25 cellular contexts compared by ENCODE assay signal in genomic region chr14:100203146-100203545, GRCh38. TPM values are rescaled to one million over a fixed set of nuclear protein-coding genes. Genes with fewer than 3 reads are reported as not detected.
"Had no signal": no experiment of that assay in that cellular context is flagged by ENCODE, and none has a peak within 500 bp of the region (broad histone marks: within the 10 kb centered on the region; RNA-seq: fewer than 3 reads in every experiment).

No MANE protein-coding gene starts in this region.

- H3K9me2 ChIP-seq: SK-N-SH had no signal

- H3K4me1 ChIP-seq: SJCRH30 had no signal

- ATAC-seq: K562, Panc1, PC-3, T-cell had no signal

- H3K4me2 ChIP-seq: KMS-11, SK-N-SH had no signal

- H3K9me3 ChIP-seq: SJCRH30, SK-N-SH had no signal

- H3K27me3 ChIP-seq: SJCRH30 had no signal

- H3K36me3 ChIP-seq: SJCRH30 had no signal

- FAIRE-seq: HepG2, K562 had no signal

- H3K9ac ChIP-seq: KMS-11, SK-N-SH had no signal

- DNase-seq: Kasumi-1, MM.1S, NCI-H1092 treated with DMSO at 0.1 percent for 48 hours, NCI-H1436, NCI-H187, NCI-H2029, NCI-H2081 treated with DMSO at 0.1 percent for 48 hours, NCI-H2171, NCI-H226, NCI-H446, NCI-H510A, NCI-H524 treated with DMSO at 0.1 percent for 48 hours, NCI-H69, NCI-H774, PC-3, SHP77 treated with DMSO at 0.1 percent for 48 hours, SJCRH30, SK-N-SH, SW 1271, T-cell had no signal

- H3K27ac ChIP-seq: KMS-11, SJCRH30 had no signal

- H3K4me3 ChIP-seq: K562, SJCRH30 had no signal

RNA-seq across cellular contexts. Expression of gene DEGS2, which starts 43.7 kb away (rescaled TPM):
- total RNA-seq: HT1080, SJCRH30 had no signal
